Comparison of ENCODE assay signal across 8 cellular contexts in the genomic region with DNA sequence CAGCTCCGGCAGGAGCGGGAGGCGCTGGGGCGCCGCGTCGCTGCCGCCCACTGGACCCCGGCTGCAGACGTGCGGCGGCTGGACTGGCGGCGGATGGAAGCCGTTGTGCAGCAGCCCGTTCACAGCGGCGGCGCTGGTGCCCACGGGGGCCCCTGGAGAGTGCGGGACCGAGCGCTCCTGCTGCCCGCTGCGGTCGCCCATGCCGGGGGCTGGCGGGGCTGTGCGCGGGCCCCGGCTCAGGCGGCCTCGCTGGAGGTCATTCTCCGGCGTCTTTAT. TPM values are rescaled to one million over a fixed set of nuclear protein-coding genes. Genes with fewer than 3 reads are reported as not detected.
A peak's percentile ranks its signal among the peaks of the same experiment; 100 is the strongest.
DNase-seq lines count a peak whose midpoint lies in the region; ATAC-seq and TF ChIP-seq lines count a peak whose summit lies in the region.

No MANE protein-coding gene starts in this region.

- peak; percentile 37 for ATAC-seq in GM19023 (IDR thresholded peaks at IDR 0.05; ENCODE audit: unreplicated experiment)
- ATAC-seq in HG03159 (IDR thresholded peaks at IDR 0.05; ENCODE audit: unreplicated experiment), result peak; percentile 34
- ATAC-seq in activated T-helper 17 cell treated with anti-CD3 and anti-CD28 coated beads, Interleukin-2, amount 50 U/mL, for 72 hours (replicated peaks), result peak; percentile 46

- no peak overlapping the region for H3K27ac Mint-ChIP-seq in activated T-helper 17 cell treated with anti-CD3 and anti-CD28 coated beads, Interleukin-2, amount 50 U/mL, for 72 hours

- H3K9me3 ChIP-seq in stomach smooth muscle (ENCODE audit: control insufficient read depth in 2 of 2, low read length in 2 of 2), result no peaks in the 10 kb centered on the region

- POLR2A ChIA-PET in AG04449 (lab: Yijun Ruan, JAX), result interaction anchor here (1.6 kb wide), 1 partner anchor 15 kb away, joined by 11 read pairs; no protein-coding TSS in a partner anchor

- no peaks in the 10 kb centered on the region for H3K36me3 ChIP-seq in kidney epithelial cell (ENCODE audit: control insufficient read depth, insufficient read depth, low read length)
- no peaks in the 10 kb centered on the region for H3K36me3 ChIP-seq in stomach smooth muscle (ENCODE audit: control insufficient read depth in 2 of 2, insufficient read depth in 2 of 2, low read length in 2 of 2)

- H3K9ac ChIP-seq in stomach smooth muscle (ENCODE audit: low read length in 2 of 2), result peak overlapping the region; percentile 56 to 64

- peaks cover 3% of the 10 kb centered on the region for H3K27me3 Mint-ChIP-seq in activated T-helper 17 cell treated with anti-CD3 and anti-CD28 coated beads, Interleukin-2, amount 50 U/mL, for 72 hours

- H3K27ac ChIP-seq in stomach smooth muscle (ENCODE audit: low read length), result peak overlapping the region; percentile 77

- H3K9me3 Mint-ChIP-seq in activated T-helper 17 cell treated with anti-CD3 and anti-CD28 coated beads, Interleukin-2, amount 50 U/mL, for 72 hours, result no peaks in the 10 kb centered on the region

- CTCF ChIA-PET in AG04449 (lab: Yijun Ruan, JAX), result interaction anchor here (1.4 kb wide), 1 partner anchor 34 kb away, joined by 5 read pairs; no protein-coding TSS in a partner anchor

- H3K4me3 ChIP-seq in AG04449 (ENCODE audit: low read depth, low read length), result peak overlapping the region; percentile 73
- peak overlapping the region; percentile 94 for H3K4me3 ChIP-seq in kidney epithelial cell (ENCODE audit: low read depth, low read length)
- peak overlapping the region; percentile 85 to 90 for H3K4me3 ChIP-seq in stomach smooth muscle (ENCODE audit: low read length in 2 of 2)

- TF ChIP-seq CTCF in AG04449 (IDR thresholded peaks at IDR 0.05; ENCODE audit: insufficient read depth, low read length, missing control alignments), result no peak
- no peak for TF ChIP-seq CTCF in kidney epithelial cell (IDR thresholded peaks at IDR 0.05; ENCODE audit: insufficient read depth, low read length, poor library complexity, severe bottlenecking)

- H3K4me3 Mint-ChIP-seq in activated T-helper 17 cell treated with anti-CD3 and anti-CD28 coated beads, Interleukin-2, amount 50 U/mL, for 72 hours, result no peak overlapping the region

- H3K27me3 ChIP-seq in kidney epithelial cell (ENCODE audit: control insufficient read depth, insufficient read depth, low read length), result no peaks in the 10 kb centered on the region
- no peaks in the 10 kb centered on the region for H3K27me3 ChIP-seq in stomach smooth muscle (ENCODE audit: control insufficient read depth in 1 of 2, insufficient read depth in 2 of 2, low read length in 2 of 2)

- H3K4me1 Mint-ChIP-seq in activated T-helper 17 cell treated with anti-CD3 and anti-CD28 coated beads, Interleukin-2, amount 50 U/mL, for 72 hours, result peaks cover 5% of the 10 kb centered on the region

- H3K4me1 ChIP-seq in stomach smooth muscle (ENCODE audit: control insufficient read depth, insufficient read depth, low read length), result peaks cover 8% of the 10 kb centered on the region

- DNase-seq in AG04449 (ENCODE audit: low read depth, low spot score) (no peak), kidney epithelial cell (ENCODE audit: low read depth) (no peak), COLO829 (ENCODE audit: low spot score) (no peak)
- no peak for DNase-seq in activated CD4-positive, alpha-beta T cell treated with anti-CD3 and anti-CD28 coated beads for 1 hour

- H3K36me3 Mint-ChIP-seq in activated T-helper 17 cell treated with anti-CD3 and anti-CD28 coated beads, Interleukin-2, amount 50 U/mL, for 72 hours (ENCODE audit: low read depth), result no peaks in the 10 kb centered on the region

RNA-seq across cellular contexts. Expression of gene PANK1, which starts 0.4 kb away (rescaled TPM):
- total RNA-seq in activated T-helper 17 cell treated with anti-CD3 and anti-CD28 coated beads, Interleukin-2, amount 50 U/mL, for 72 hours, result 1 to 10 TPM; 3.6 to 4.2 TPM
- total RNA-seq in kidney epithelial cell, result 3.8 and 4.7 TPM in 2 replicates

RNA-seq across cellular contexts. Expression of gene KIF20B, which starts 56.8 kb away (rescaled TPM):
- 10 to 100 TPM; 49.2 to 80.3 TPM for total RNA-seq in activated T-helper 17 cell treated with anti-CD3 and anti-CD28 coated beads, Interleukin-2, amount 50 U/mL, for 72 hours
- 3.6 and 4.4 TPM in 2 replicates for total RNA-seq in kidney epithelial cell
